In the genomic region with DNA sequence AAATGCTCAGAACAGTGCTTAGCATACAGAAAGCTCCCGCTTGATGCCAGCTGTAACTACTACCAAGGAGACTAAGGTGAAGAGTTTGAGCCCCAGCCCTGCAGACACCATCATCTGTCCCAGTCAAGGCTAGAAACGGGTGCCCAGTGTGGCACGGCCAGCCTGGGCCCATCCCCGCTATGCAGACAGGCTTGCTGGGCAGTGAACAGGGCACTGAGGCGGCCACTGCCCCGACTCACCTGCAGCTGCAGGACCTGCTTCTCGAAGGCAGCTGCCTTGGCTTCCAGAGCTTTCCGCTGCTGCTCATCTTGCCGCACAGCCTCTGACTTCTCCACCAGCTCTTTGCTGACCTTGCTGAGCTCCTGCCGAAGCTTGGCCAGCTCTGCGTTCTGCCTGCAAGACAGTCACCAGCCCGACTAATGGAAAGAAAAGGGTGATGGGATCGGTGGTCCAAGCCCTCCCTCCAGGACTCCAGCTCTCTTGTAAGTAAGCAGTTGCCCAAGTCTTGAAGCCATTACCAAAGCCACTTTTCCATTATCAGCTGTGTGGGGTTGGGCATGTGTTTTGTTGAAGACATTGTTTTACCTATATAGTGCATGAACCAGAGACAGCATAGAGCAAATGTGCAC, we compare ENCODE assay signal across 28 cellular contexts.
"Had no signal": no experiment of that assay in that cellular context is flagged by ENCODE, and none has a peak within 500 bp of the region (broad histone marks: within the 10 kb centered on the region; RNA-seq: fewer than 3 reads in every experiment).

No MANE protein-coding gene starts in this region.

- ATAC-seq: activated T-helper 17 cell treated with anti-CD3 and anti-CD28 coated beads, Interleukin-2, amount 50 U/mL, for 72 hours; gastrocnemius medialis; lower lobe of right lung; natural killer cell; WTC11 had no signal

- H3K4me3 Mint-ChIP-seq: activated CD4-positive, alpha-beta memory T cell treated with anti-CD3 and anti-CD28 coated beads, Interleukin-2, amount 10 ng/mL, durations not matched to agents 7 days and 5 days; activated CD4-positive, alpha-beta T cell treated with anti-CD3 and anti-CD28 coated beads, Interleukin-2, amount 10 ng/mL, durations not matched to agents 7 days and 5 days; activated naive CD8-positive, alpha-beta T cell; activated T-cell treated with anti-CD3 and anti-CD28 coated beads, Interleukin-2, amount 50 U/mL, for 24 hours; activated T-helper 17 cell treated with anti-CD3 and anti-CD28 coated beads, Interleukin-2, amount 50 U/mL, for 72 hours; natural killer cell; type B pancreatic cell; WTC11 had no signal

- H3K4me3 ChIP-seq: colonic mucosa, dorsolateral prefrontal cortex, gastrocnemius medialis, lower lobe of right lung, ovary, prostate gland, testis, uterus had no signal

- H3K4me1 Mint-ChIP-seq: activated CD4-positive, alpha-beta memory T cell treated with anti-CD3 and anti-CD28 coated beads, Interleukin-2, amount 10 ng/mL, durations not matched to agents 7 days and 5 days; activated CD4-positive, alpha-beta T cell treated with anti-CD3 and anti-CD28 coated beads, Interleukin-2, amount 10 ng/mL, durations not matched to agents 7 days and 5 days; activated T-helper 17 cell treated with anti-CD3 and anti-CD28 coated beads, Interleukin-2, amount 50 U/mL, for 72 hours had no signal

- H3K9me3 Mint-ChIP-seq: activated CD4-positive, alpha-beta memory T cell treated with anti-CD3 and anti-CD28 coated beads, Interleukin-2, amount 10 ng/mL, durations not matched to agents 7 days and 5 days; activated CD4-positive, alpha-beta T cell treated with anti-CD3 and anti-CD28 coated beads, Interleukin-2, amount 10 ng/mL, durations not matched to agents 7 days and 5 days; activated T-cell treated with anti-CD3 and anti-CD28 coated beads, Interleukin-2, amount 50 U/mL, for 24 hours; activated T-helper 17 cell treated with anti-CD3 and anti-CD28 coated beads, Interleukin-2, amount 50 U/mL, for 72 hours; natural killer cell; type B pancreatic cell; WTC11 had no signal

- H3K36me3 ChIP-seq: ovary, uterus had no signal

- H3K27ac Mint-ChIP-seq: activated CD4-positive, alpha-beta memory T cell treated with anti-CD3 and anti-CD28 coated beads, Interleukin-2, amount 10 ng/mL, durations not matched to agents 7 days and 5 days; activated CD4-positive, alpha-beta T cell treated with anti-CD3 and anti-CD28 coated beads, Interleukin-2, amount 10 ng/mL, durations not matched to agents 7 days and 5 days; activated naive CD8-positive, alpha-beta T cell; activated T-cell treated with anti-CD3 and anti-CD28 coated beads, Interleukin-2, amount 50 U/mL, for 24 hours; natural killer cell; type B pancreatic cell; WTC11 had no signal

- H3K27ac ChIP-seq: colonic mucosa had no signal

- H3K27me3 Mint-ChIP-seq: activated CD4-positive, alpha-beta memory T cell treated with anti-CD3 and anti-CD28 coated beads, Interleukin-2, amount 10 ng/mL, durations not matched to agents 7 days and 5 days; activated CD4-positive, alpha-beta T cell treated with anti-CD3 and anti-CD28 coated beads, Interleukin-2, amount 10 ng/mL, durations not matched to agents 7 days and 5 days; activated naive CD8-positive, alpha-beta T cell; activated T-cell treated with anti-CD3 and anti-CD28 coated beads, Interleukin-2, amount 50 U/mL, for 24 hours; activated T-helper 17 cell treated with anti-CD3 and anti-CD28 coated beads, Interleukin-2, amount 50 U/mL, for 72 hours; type B pancreatic cell had no signal

- H3K36me3 Mint-ChIP-seq: natural killer cell had no signal

- DNase-seq: activated CD4-positive, alpha-beta memory T cell treated with anti-CD3 and anti-CD28 coated beads, Interleukin-2, amount 10 ng/mL, durations not matched to agents 7 days and 5 days; activated CD4-positive, alpha-beta T cell treated with anti-CD3 and anti-CD28 coated beads for 1 hour; activated CD4-positive, alpha-beta T cell treated with anti-CD3 and anti-CD28 coated beads, Interleukin-2, amount 10 ng/mL, durations not matched to agents 7 days and 5 days; activated CD8-positive, alpha-beta memory T cell treated with anti-CD3 and anti-CD28 coated beads, Interleukin-2, amount 50 U/mL, for 48 hours; activated T-cell treated with anti-CD3 and anti-CD28 coated beads, Interleukin-2, amount 50 U/mL, for 24 hours; cerebellar nuclear complex; colonic mucosa; dorsolateral prefrontal cortex; effector memory CD4-positive, alpha-beta T cell; erythroblast; gastrocnemius medialis; hippocampal formation; lower lobe of right lung; mesendoderm; natural killer cell; retina; stimulated activated CD4-positive, alpha-beta T cell treated with anti-CD3 and anti-CD28 coated beads, Interleukin-15, amount 100 ng/mL, for 24 hours; stimulated activated CD4-positive, alpha-beta T cell treated with anti-CD3 and anti-CD28 coated beads, Interleukin-2, amount 100 ng/mL, for 24 hours; stimulated activated naive CD4-positive, alpha-beta T cell; T-helper 2 cell; uterus had no signal

- H3K27me3 ChIP-seq: colonic mucosa, dorsolateral prefrontal cortex, gastrocnemius medialis, ovary, testis, uterus had no signal

- H3K9me3 ChIP-seq: colonic mucosa, gastrocnemius medialis, lower lobe of right lung, ovary, prostate gland, testis, uterus had no signal

- H3K4me1 ChIP-seq: colonic mucosa, prostate gland had no signal
